8 cellular contexts compared by ENCODE assay signal in genomic region chr7:26078437-26079362, GRCh38.
DNase-seq lines count a peak whose midpoint lies in the region; ATAC-seq, FAIRE-seq and TF ChIP-seq lines count a peak whose summit lies in the region.

No MANE protein-coding gene starts in this region.

- TF ChIP-seq CTCF in SU-DHL-6 (IDR thresholded peaks at IDR 0.05; ENCODE audit: insufficient read depth, low read length, poor library complexity, severe bottlenecking): peak; percentile 85

- no peaks in the 10 kb centered on the region for H3K36me3 Mint-ChIP-seq in activated naive CD8-positive, alpha-beta T cell treated with anti-CD3 and anti-CD28 coated beads, Interleukin-2, amount 10 ng/mL, durations not matched to agents 7 days and 5 days

- peak overlapping the region; percentile 35 for H3K4me2 ChIP-seq in SU-DHL-6 (ENCODE audit: low read depth, low read length, poor library complexity, severe bottlenecking)

- peaks cover 64% of the 10 kb centered on the region for H3K27me3 Mint-ChIP-seq in activated naive CD8-positive, alpha-beta T cell treated with anti-CD3 and anti-CD28 coated beads, Interleukin-2, amount 10 ng/mL, durations not matched to agents 7 days and 5 days

- no peaks in the 10 kb centered on the region for H3K9me2 ChIP-seq in SU-DHL-6 (replicated peaks; ENCODE audit: insufficient read depth, low read length)

- H3K9ac ChIP-seq in SU-DHL-6 (ENCODE audit: low read length) (0 out of 2 replicates have a peak overlapping the region, but pooled peaks have one; percentile 4), iPS-18a (ENCODE audit: low read length) (no peak overlapping the region)

- peaks cover 19% of the 10 kb centered on the region for H3K4me1 ChIP-seq in iPS-18a (ENCODE audit: control insufficient read depth, low read depth, low read length)

- H3K4me1 Mint-ChIP-seq in activated naive CD8-positive, alpha-beta T cell treated with anti-CD3 and anti-CD28 coated beads, Interleukin-2, amount 10 ng/mL, durations not matched to agents 7 days and 5 days: peaks cover 9% of the 10 kb centered on the region

- H3K79me2 ChIP-seq in SU-DHL-6 (ENCODE audit: insufficient read depth, low read length): no peaks in the 10 kb centered on the region

- no peaks in the 10 kb centered on the region for H3K36me3 ChIP-seq in SU-DHL-6 (ENCODE audit: low read length)
- H3K36me3 ChIP-seq in iPS-18a (ENCODE audit: control insufficient read depth, low read depth, low read length): no peaks in the 10 kb centered on the region

- H3K27ac ChIP-seq in SU-DHL-6 (ENCODE audit: low read depth, low read length) (no peak overlapping the region), iPS-18a (ENCODE audit: low read length) (no peak overlapping the region)

- no peak overlapping the region for H3K27ac Mint-ChIP-seq in activated naive CD8-positive, alpha-beta T cell treated with anti-CD3 and anti-CD28 coated beads, Interleukin-2, amount 10 ng/mL, durations not matched to agents 7 days and 5 days

- POLR2A ChIA-PET in activated naive CD8-positive, alpha-beta T cell treated with anti-CD3 and anti-CD28 coated beads, Interleukin-2, amount 10 ng/mL, durations not matched to agents 7 days and 5 days (lab: Charles Lee): interaction anchor here (0.6 to 1.5 kb wide), 3 partner anchors 72 to 121 kb away, joined by 3 to 6 read pairs (median 4); partner anchors contain the start of gene HNRNPA2B1

- H3K4me3 ChIP-seq in SU-DHL-6 (ENCODE audit: insufficient read depth, low read length, poor library complexity, severe bottlenecking) (no peak overlapping the region), iPS-18a (ENCODE audit: low read length) (peak overlapping the region; percentile 5)

- H3K27me3 ChIP-seq in SU-DHL-6 (ENCODE audit: low read length) (no peaks in the 10 kb centered on the region), iPS-18a (ENCODE audit: control insufficient read depth, insufficient read depth, low read length) (no peaks in the 10 kb centered on the region)

- peak overlapping the region; percentile 6 for H2AFZ ChIP-seq in SU-DHL-6 (ENCODE audit: low read depth, low read length, severe bottlenecking)

- ATAC-seq in HG02798 (IDR thresholded peaks at IDR 0.05; ENCODE audit: poor library complexity, unreplicated experiment) (peak; percentile 95), HG03025 (IDR thresholded peaks at IDR 0.05; ENCODE audit: low FRiP score, unreplicated experiment) (no peak)
- ATAC-seq in activated naive CD8-positive, alpha-beta T cell treated with anti-CD3 and anti-CD28 coated beads, Interleukin-2, amount 10 ng/mL, durations not matched to agents 7 days and 5 days (ENCODE audit: low read depth): peak; percentile 99

- H3K9me3 Mint-ChIP-seq in activated naive CD8-positive, alpha-beta T cell treated with anti-CD3 and anti-CD28 coated beads, Interleukin-2, amount 10 ng/mL, durations not matched to agents 7 days and 5 days: no peaks in the 10 kb centered on the region

- DNase-seq in GM12892 (ENCODE audit: insufficient read length) (peak; percentile 43), NCI-H1417 treated with DMSO at 0.1 percent for 48 hours (lab: John Stamatoyannopoulos, UW) (peak; percentile 79)
- DNase-seq in activated naive CD8-positive, alpha-beta T cell treated with anti-CD3 and anti-CD28 coated beads, Interleukin-2, amount 10 ng/mL, durations not matched to agents 7 days and 5 days: peak; percentile 80
- peak; percentile 63 to 75 for DNase-seq in stimulated activated CD4-positive, alpha-beta T cell treated with anti-CD3 and anti-CD28 coated beads, Interleukin-15, amount 100 ng/mL, for 1 hour (ENCODE audit: low read depth in 1 of 2, low spot score in 1 of 2)

- FAIRE-seq in GM12892 (lab: Jason Lieb, UNC): peak; percentile 89

- TF ChIP-seq POLR2A in GM12892 (IDR thresholded peaks at IDR 0.05; ENCODE audit: low read depth, low read length): no peak

- H3K4me3 Mint-ChIP-seq in activated naive CD8-positive, alpha-beta T cell treated with anti-CD3 and anti-CD28 coated beads, Interleukin-2, amount 10 ng/mL, durations not matched to agents 7 days and 5 days: peak overlapping the region; percentile 45

- H3K9me3 ChIP-seq in SU-DHL-6 (ENCODE audit: insufficient read depth, low read length) (no peaks in the 10 kb centered on the region), iPS-18a (ENCODE audit: control insufficient read depth, low read depth, low read length) (no peaks in the 10 kb centered on the region)

- H3F3A ChIP-seq in SU-DHL-6 (ENCODE audit: insufficient read depth): no peaks in the 10 kb centered on the region

- H4K20me1 ChIP-seq in SU-DHL-6 (ENCODE audit: low read depth, low read length): no peaks in the 10 kb centered on the region
